1 cellular context compared by ENCODE assay signal in the genomic region with DNA sequence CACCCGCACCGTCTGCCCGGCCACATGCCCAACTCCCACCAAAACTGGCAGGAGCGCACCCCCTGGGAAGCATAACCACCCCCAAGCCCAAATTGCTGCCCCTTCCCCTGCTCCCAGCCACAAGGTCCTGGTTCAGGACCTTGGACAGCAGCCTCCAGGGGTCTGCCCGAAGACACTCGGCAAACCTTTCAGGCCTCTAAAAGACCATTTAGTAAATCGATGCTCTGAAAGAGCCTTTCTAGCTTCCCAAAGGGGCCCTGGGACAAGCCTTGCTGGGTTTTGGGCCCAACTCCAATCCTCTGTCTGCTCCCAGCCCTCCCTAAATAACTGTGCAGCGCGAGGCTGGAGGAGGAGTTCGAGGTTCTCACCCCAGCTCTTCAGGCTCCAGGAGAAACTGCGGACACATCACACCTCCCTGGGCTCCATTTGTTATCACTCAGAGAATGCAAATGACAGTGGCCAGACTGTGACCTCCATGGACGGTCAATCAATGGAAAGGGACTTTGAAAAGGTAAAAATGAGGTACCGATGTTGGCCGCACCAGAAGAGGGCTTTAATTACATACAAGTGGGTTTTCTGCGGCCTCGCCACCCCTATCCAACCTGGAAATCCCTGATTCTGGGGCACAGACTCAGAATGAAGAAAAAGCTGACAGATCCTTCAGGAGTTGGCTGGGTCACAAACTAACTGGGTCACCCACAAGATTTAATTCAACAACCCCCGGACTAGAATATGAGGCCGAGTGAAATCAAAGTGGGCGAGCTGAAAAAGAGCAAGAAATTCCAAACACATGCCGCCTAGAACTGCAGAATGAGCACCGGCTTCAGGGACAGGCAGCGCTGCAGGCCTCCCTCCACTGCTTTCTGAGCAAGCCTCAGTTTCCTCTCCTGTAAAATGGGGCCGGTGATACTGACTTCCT.
TF ChIP-seq lines count a peak whose summit lies in the region.

No MANE protein-coding gene starts in this region.

TF ChIP-seq in HepG2, 621 proteins besides CTCF, POLR2A, EP300 and RAD21 (continued from another document and continues in another):
- TF ChIP-seq, protein P1, sequence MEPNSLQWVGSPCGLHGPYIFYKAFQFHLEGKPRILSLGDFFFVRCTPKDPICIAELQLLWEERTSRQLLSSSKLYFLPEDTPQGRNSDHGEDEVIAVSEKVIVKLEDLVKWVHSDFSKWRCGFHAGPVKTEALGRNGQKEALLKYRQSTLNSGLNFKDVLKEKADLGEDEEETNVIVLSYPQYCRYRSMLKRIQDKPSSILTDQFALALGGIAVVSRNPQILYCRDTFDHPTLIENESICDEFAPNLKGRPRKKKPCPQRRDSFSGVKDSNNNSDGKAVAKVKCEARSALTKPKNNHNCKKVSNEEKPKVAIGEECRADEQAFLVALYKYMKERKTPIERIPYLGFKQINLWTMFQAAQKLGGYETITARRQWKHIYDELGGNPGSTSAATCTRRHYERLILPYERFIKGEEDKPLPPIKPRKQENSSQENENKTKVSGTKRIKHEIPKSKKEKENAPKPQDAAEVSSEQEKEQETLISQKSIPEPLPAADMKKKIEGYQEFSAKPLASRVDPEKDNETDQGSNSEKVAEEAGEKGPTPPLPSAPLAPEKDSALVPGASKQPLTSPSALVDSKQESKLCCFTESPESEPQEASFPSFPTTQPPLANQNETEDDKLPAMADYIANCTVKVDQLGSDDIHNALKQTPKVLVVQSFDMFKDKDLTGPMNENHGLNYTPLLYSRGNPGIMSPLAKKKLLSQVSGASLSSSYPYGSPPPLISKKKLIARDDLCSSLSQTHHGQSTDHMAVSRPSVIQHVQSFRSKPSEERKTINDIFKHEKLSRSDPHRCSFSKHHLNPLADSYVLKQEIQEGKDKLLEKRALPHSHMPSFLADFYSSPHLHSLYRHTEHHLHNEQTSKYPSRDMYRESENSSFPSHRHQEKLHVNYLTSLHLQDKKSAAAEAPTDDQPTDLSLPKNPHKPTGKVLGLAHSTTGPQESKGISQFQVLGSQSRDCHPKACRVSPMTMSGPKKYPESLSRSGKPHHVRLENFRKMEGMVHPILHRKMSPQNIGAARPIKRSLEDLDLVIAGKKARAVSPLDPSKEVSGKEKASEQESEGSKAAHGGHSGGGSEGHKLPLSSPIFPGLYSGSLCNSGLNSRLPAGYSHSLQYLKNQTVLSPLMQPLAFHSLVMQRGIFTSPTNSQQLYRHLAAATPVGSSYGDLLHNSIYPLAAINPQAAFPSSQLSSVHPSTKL (CRISPR knock-in tag; IDR thresholded peaks at IDR 0.05), result peak; percentile 43; the same call in 1 of the 2 replicates
- TF ChIP-seq POLR2AphosphoS2 (IDR thresholded peaks at IDR 0.05; ENCODE audit: low read depth, low read length) (no peak), ZFP36L2 (CRISPR knock-in tag; IDR thresholded peaks at IDR 0.05) (0 out of 2 replicates have a peak, but pooled peaks have one; percentile 59), ZIK1 (CRISPR knock-in tag; IDR thresholded peaks at IDR 0.05; ENCODE audit: borderline replicate concordance, low read depth) (0 out of 2 replicates have a peak, but pooled peaks have one; percentile 31), JUNB (CRISPR knock-in tag; IDR thresholded peaks at IDR 0.05; ENCODE audit: borderline replicate concordance) (no peak), ZNF614 (CRISPR knock-in tag; IDR thresholded peaks at IDR 0.05; ENCODE audit: borderline replicate concordance) (no peak), ZNF451 (CRISPR knock-in tag; IDR thresholded peaks at IDR 0.05) (no peak), ZNF354B (CRISPR knock-in tag; IDR thresholded peaks at IDR 0.05) (no peak), RNF2 (conservative IDR thresholded peaks at IDR 0.05; ENCODE audit: low read depth) (no peak), ZNF670 (CRISPR knock-in tag; IDR thresholded peaks at IDR 0.05; ENCODE audit: borderline replicate concordance) (no peak), ZNF780A (CRISPR knock-in tag; IDR thresholded peaks at IDR 0.05) (no peak), RXRB (CRISPR knock-in tag; IDR thresholded peaks at IDR 0.05; ENCODE audit: borderline replicate concordance) (peak; percentile 54; the same call in 1 of the 2 replicates), ARID2 (CRISPR knock-in tag; IDR thresholded peaks at IDR 0.05; ENCODE audit: borderline replicate concordance) (no peak), TEAD2 (CRISPR knock-in tag; IDR thresholded peaks at IDR 0.05) (peak; percentile 93), HOXA5 (CRISPR knock-in tag; IDR thresholded peaks at IDR 0.05) (peak; percentile 70; the same call in 1 of the 2 replicates), ZNF83 (CRISPR knock-in tag; IDR thresholded peaks at IDR 0.05; ENCODE audit: borderline replicate concordance) (no peak), GATAD1 (CRISPR knock-in tag; IDR thresholded peaks at IDR 0.05) (no peak), ZNF225 (CRISPR knock-in tag; IDR thresholded peaks at IDR 0.05) (no peak), ZNF790 (CRISPR knock-in tag; IDR thresholded peaks at IDR 0.05; ENCODE audit: borderline replicate concordance) (no peak), ZNF781 (CRISPR knock-in tag; IDR thresholded peaks at IDR 0.05; ENCODE audit: borderline replicate concordance, not compliant biosample characterization) (peak; percentile 74), ATF7-NPFF (CRISPR knock-in tag; IDR thresholded peaks at IDR 0.05; ENCODE audit: low read depth) (no peak), ZNF205 (CRISPR knock-in tag; IDR thresholded peaks at IDR 0.05) (no peak), KDM2A (CRISPR knock-in tag; IDR thresholded peaks at IDR 0.05; ENCODE audit: borderline replicate concordance, low read depth) (peak; percentile 68; the same call in 1 of the 2 replicates), ZNF660 (CRISPR knock-in tag; IDR thresholded peaks at IDR 0.05; ENCODE audit: borderline replicate concordance, low read depth) (0 out of 2 replicates have a peak, but pooled peaks have one; percentile 40), KAT7 (CRISPR knock-in tag; IDR thresholded peaks at IDR 0.05; ENCODE audit: borderline replicate concordance) (no peak), TBX2 (CRISPR knock-in tag; IDR thresholded peaks at IDR 0.05; ENCODE audit: borderline replicate concordance) (no peak), FOSL1 (CRISPR knock-in tag; IDR thresholded peaks at IDR 0.05; ENCODE audit: borderline replicate concordance) (no peak), KAT2B (IDR thresholded peaks at IDR 0.05; ENCODE audit: borderline replicate concordance, low read depth, low read length) (no peak), RAD51 (IDR thresholded peaks at IDR 0.05; ENCODE audit: borderline replicate concordance) (no peak), ARHGAP35 (CRISPR knock-in tag; IDR thresholded peaks at IDR 0.05; ENCODE audit: borderline replicate concordance) (no peak), SRSF4 (IDR thresholded peaks at IDR 0.05; ENCODE audit: low read depth, low read length, poor library complexity, severe bottlenecking) (no peak), AGO1 (IDR thresholded peaks at IDR 0.05; ENCODE audit: low read depth, low read length, poor library complexity, severe bottlenecking) (no peak), ZNF441 (CRISPR knock-in tag; IDR thresholded peaks at IDR 0.05; ENCODE audit: borderline replicate concordance) (no peak; the same call in 1 of the 2 replicates), KLF13 (CRISPR knock-in tag; IDR thresholded peaks at IDR 0.05) (no peak), ZMYM2 (CRISPR knock-in tag; IDR thresholded peaks at IDR 0.05) (no peak), TARDBP (CRISPR knock-in tag; IDR thresholded peaks at IDR 0.05) (no peak)
- TF ChIP-seq, protein P2, sequence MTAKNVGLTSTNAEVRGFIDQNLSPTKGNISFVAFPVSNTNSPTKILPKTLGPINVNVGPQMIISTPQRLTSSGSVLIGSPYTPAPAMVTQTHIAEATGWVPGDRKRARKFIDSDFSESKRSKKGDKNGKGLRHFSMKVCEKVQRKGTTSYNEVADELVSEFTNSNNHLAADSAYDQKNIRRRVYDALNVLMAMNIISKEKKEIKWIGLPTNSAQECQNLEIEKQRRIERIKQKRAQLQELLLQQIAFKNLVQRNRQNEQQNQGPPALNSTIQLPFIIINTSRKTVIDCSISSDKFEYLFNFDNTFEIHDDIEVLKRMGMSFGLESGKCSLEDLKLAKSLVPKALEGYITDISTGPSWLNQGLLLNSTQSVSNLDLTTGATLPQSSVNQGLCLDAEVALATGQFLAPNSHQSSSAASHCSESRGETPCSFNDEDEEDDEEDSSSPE (CRISPR knock-in tag; IDR thresholded peaks at IDR 0.05), result no peak
- TF ChIP-seq, protein P3, sequence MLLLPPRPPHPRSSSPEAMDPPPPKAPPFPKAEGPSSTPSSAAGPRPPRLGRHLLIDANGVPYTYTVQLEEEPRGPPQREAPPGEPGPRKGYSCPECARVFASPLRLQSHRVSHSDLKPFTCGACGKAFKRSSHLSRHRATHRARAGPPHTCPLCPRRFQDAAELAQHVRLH (CRISPR knock-in tag; IDR thresholded peaks at IDR 0.05; ENCODE audit: borderline replicate concordance, low read depth), result peak; percentile 38; the same call in 1 of the 2 replicates
- TF ChIP-seq, protein P4, sequence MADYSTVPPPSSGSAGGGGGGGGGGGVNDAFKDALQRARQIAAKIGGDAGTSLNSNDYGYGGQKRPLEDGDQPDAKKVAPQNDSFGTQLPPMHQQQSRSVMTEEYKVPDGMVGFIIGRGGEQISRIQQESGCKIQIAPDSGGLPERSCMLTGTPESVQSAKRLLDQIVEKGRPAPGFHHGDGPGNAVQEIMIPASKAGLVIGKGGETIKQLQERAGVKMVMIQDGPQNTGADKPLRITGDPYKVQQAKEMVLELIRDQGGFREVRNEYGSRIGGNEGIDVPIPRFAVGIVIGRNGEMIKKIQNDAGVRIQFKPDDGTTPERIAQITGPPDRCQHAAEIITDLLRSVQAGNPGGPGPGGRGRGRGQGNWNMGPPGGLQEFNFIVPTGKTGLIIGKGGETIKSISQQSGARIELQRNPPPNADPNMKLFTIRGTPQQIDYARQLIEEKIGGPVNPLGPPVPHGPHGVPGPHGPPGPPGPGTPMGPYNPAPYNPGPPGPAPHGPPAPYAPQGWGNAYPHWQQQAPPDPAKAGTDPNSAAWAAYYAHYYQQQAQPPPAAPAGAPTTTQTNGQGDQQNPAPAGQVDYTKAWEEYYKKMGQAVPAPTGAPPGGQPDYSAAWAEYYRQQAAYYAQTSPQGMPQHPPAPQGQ (CRISPR knock-in tag; IDR thresholded peaks at IDR 0.05; ENCODE audit: borderline replicate concordance), result no peak
- TF ChIP-seq, protein P5, sequence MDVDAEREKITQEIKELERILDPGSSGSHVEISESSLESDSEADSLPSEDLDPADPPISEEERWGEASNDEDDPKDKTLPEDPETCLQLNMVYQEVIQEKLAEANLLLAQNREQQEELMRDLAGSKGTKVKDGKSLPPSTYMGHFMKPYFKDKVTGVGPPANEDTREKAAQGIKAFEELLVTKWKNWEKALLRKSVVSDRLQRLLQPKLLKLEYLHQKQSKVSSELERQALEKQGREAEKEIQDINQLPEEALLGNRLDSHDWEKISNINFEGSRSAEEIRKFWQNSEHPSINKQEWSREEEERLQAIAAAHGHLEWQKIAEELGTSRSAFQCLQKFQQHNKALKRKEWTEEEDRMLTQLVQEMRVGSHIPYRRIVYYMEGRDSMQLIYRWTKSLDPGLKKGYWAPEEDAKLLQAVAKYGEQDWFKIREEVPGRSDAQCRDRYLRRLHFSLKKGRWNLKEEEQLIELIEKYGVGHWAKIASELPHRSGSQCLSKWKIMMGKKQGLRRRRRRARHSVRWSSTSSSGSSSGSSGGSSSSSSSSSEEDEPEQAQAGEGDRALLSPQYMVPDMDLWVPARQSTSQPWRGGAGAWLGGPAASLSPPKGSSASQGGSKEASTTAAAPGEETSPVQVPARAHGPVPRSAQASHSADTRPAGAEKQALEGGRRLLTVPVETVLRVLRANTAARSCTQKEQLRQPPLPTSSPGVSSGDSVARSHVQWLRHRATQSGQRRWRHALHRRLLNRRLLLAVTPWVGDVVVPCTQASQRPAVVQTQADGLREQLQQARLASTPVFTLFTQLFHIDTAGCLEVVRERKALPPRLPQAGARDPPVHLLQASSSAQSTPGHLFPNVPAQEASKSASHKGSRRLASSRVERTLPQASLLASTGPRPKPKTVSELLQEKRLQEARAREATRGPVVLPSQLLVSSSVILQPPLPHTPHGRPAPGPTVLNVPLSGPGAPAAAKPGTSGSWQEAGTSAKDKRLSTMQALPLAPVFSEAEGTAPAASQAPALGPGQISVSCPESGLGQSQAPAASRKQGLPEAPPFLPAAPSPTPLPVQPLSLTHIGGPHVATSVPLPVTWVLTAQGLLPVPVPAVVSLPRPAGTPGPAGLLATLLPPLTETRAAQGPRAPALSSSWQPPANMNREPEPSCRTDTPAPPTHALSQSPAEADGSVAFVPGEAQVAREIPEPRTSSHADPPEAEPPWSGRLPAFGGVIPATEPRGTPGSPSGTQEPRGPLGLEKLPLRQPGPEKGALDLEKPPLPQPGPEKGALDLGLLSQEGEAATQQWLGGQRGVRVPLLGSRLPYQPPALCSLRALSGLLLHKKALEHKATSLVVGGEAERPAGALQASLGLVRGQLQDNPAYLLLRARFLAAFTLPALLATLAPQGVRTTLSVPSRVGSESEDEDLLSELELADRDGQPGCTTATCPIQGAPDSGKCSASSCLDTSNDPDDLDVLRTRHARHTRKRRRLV (CRISPR knock-in tag; IDR thresholded peaks at IDR 0.05), result no peak
- TF ChIP-seq, protein P6, sequence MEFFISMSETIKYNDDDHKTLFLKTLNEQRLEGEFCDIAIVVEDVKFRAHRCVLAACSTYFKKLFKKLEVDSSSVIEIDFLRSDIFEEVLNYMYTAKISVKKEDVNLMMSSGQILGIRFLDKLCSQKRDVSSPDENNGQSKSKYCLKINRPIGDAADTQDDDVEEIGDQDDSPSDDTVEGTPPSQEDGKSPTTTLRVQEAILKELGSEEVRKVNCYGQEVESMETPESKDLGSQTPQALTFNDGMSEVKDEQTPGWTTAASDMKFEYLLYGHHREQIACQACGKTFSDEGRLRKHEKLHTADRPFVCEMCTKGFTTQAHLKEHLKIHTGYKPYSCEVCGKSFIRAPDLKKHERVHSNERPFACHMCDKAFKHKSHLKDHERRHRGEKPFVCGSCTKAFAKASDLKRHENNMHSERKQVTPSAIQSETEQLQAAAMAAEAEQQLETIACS (CRISPR knock-in tag; IDR thresholded peaks at IDR 0.05), result no peak
- TF ChIP-seq, protein P7, sequence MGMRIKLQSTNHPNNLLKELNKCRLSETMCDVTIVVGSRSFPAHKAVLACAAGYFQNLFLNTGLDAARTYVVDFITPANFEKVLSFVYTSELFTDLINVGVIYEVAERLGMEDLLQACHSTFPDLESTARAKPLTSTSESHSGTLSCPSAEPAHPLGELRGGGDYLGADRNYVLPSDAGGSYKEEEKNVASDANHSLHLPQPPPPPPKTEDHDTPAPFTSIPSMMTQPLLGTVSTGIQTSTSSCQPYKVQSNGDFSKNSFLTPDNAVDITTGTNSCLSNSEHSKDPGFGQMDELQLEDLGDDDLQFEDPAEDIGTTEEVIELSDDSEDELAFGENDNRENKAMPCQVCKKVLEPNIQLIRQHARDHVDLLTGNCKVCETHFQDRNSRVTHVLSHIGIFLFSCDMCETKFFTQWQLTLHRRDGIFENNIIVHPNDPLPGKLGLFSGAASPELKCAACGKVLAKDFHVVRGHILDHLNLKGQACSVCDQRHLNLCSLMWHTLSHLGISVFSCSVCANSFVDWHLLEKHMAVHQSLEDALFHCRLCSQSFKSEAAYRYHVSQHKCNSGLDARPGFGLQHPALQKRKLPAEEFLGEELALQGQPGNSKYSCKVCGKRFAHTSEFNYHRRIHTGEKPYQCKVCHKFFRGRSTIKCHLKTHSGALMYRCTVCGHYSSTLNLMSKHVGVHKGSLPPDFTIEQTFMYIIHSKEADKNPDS (CRISPR knock-in tag; IDR thresholded peaks at IDR 0.05), result no peak
